ENCODE assay signal across 20 cellular contexts in the genomic region with DNA sequence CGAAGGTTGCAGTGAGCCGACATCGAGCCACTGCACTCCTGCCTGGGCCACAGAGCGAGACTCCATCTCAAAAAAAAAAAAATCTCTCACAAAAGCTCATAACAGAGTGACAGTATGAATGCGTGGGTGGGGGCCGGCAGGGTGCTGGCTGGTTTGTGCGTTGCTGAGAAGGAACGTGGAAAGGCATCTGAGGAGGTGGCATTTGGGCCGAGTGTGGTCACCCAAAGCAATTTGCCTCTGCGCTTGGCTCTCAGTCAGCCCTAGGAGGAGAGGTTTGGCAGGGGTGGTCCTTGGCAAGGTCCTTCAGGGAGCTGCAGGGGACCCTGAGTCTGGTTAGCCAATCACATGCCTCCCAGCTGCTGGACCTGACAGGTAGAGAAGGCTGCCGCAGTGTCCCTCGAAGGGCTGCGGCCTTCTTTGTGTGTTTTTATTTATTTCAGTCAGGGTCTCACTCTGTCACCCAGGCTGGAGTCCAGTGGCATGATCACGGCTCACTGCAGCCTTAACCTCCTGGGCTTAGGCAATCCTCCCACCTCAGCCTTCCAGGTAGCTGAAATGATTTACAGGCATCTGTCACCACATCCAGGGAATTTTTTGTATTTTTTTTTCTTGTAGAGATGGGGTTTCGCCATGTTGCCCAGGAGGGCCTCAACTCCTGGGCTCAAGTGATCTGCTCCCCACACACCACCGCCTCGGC. TPM values are rescaled to one million over a fixed set of nuclear protein-coding genes. Genes with fewer than 3 reads are reported as not detected.
"Had no signal": no experiment of that assay in that cellular context is flagged by ENCODE, and none has a peak within 500 bp of the region (broad histone marks: within the 10 kb centered on the region; RNA-seq: fewer than 3 reads in every experiment).

No MANE protein-coding gene starts in this region.

- H3K4me1 ChIP-seq: esophagus squamous epithelium had no signal

- H3K79me2 ChIP-seq: hepatocyte had no signal

- H3K27me3 Mint-ChIP-seq: activated CD8-positive, alpha-beta memory T cell treated with anti-CD3 and anti-CD28 coated beads, Interleukin-2, amount 10 ng/mL, durations not matched to agents 7 days and 5 days; activated T-cell treated with anti-CD3 and anti-CD28 coated beads, Interleukin-2, amount 50 U/mL, for 24 hours had no signal

- H3K9me3 Mint-ChIP-seq: activated naive CD4-positive, alpha-beta T cell treated with anti-CD3 and anti-CD28 coated beads, Interleukin-2, amount 50 U/mL, for 72 hours; activated T-cell treated with anti-CD3 and anti-CD28 coated beads, Interleukin-2, amount 50 U/mL, for 24 hours; T-cell had no signal

- H3K27ac Mint-ChIP-seq: activated CD8-positive, alpha-beta memory T cell treated with anti-CD3 and anti-CD28 coated beads, Interleukin-2, amount 10 ng/mL, durations not matched to agents 7 days and 5 days; activated naive CD4-positive, alpha-beta T cell treated with anti-CD3 and anti-CD28 coated beads, Interleukin-2, amount 50 U/mL, for 72 hours; activated T-cell treated with anti-CD3 and anti-CD28 coated beads, Interleukin-2, amount 50 U/mL, for 24 hours; nephron progenitor cell; T-cell had no signal

- H3K4me3 Mint-ChIP-seq: activated CD8-positive, alpha-beta memory T cell treated with anti-CD3 and anti-CD28 coated beads, Interleukin-2, amount 10 ng/mL, durations not matched to agents 7 days and 5 days; activated T-cell treated with anti-CD3 and anti-CD28 coated beads, Interleukin-2, amount 50 U/mL, for 24 hours; nephron progenitor cell; T-cell had no signal

- ATAC-seq: activated CD4-positive, CD25-positive, alpha-beta regulatory T cell treated with anti-CD3 and anti-CD28 coated beads, Interleukin-2, amount 50 U/mL, for 24 hours; activated CD8-positive, alpha-beta memory T cell treated with anti-CD3 and anti-CD28 coated beads, Interleukin-2, amount 10 ng/mL, durations not matched to agents 7 days and 5 days; activated naive CD4-positive, alpha-beta T cell treated with anti-CD3 and anti-CD28 coated beads, Interleukin-2, amount 50 U/mL, for 72 hours; T-cell had no signal

- H3K4me1 Mint-ChIP-seq: activated CD8-positive, alpha-beta memory T cell treated with anti-CD3 and anti-CD28 coated beads, Interleukin-2, amount 10 ng/mL, durations not matched to agents 7 days and 5 days; T-cell had no signal

- H3K36me3 Mint-ChIP-seq: activated CD8-positive, alpha-beta memory T cell treated with anti-CD3 and anti-CD28 coated beads, Interleukin-2, amount 10 ng/mL, durations not matched to agents 7 days and 5 days; activated naive CD4-positive, alpha-beta T cell treated with anti-CD3 and anti-CD28 coated beads, Interleukin-2, amount 50 U/mL, for 72 hours; T-cell had no signal

- H3K27me3 ChIP-seq: hepatocyte had no signal

- H2AFZ ChIP-seq: hepatocyte had no signal

- H3K9me3 ChIP-seq: esophagus squamous epithelium, thoracic aorta had no signal

- H3K27ac ChIP-seq: esophagus squamous epithelium, hepatocyte, thoracic aorta had no signal

- H3K4me2 ChIP-seq: hepatocyte had no signal

- H3K36me3 ChIP-seq: esophagus squamous epithelium, thoracic aorta had no signal

- H3K4me3 ChIP-seq: esophagus squamous epithelium, hepatocyte, thoracic aorta had no signal

- DNase-seq: activated CD8-positive, alpha-beta memory T cell treated with anti-CD3 and anti-CD28 coated beads, Interleukin-2, amount 10 ng/mL, durations not matched to agents 7 days and 5 days; activated T-cell treated with anti-CD3 and anti-CD28 coated beads, Interleukin-2, amount 50 U/mL, for 24 hours; esophagus squamous epithelium; nephron progenitor cell; stimulated activated CD4-positive, alpha-beta T cell treated with anti-CD3 and anti-CD28 coated beads, Interleukin-12 subunit alpha, Interleukin-12 subunit beta, amount 100 ng/mL, for 4 hours; stimulated activated CD4-positive, alpha-beta T cell treated with anti-CD3 and anti-CD28 coated beads, Interleukin-2, amount 100 ng/mL, for 24 hours; T-helper 9 cell had no signal

RNA-seq across cellular contexts. Expression of a gene that starts 30.0 kb away (rescaled TPM):
- total RNA-seq: activated CD8-positive, alpha-beta memory T cell treated with anti-CD3 and anti-CD28 coated beads, Interleukin-2, amount 10 ng/mL, durations not matched to agents 7 days and 5 days; activated naive CD4-positive, alpha-beta T cell treated with anti-CD3 and anti-CD28 coated beads, Interleukin-2, amount 50 U/mL, for 72 hours; cardiac septum; esophagus squamous epithelium; fibroblast of villous mesenchyme; glomerular endothelial cell; hepatocyte; kidney epithelial cell; liver; osteocyte; pulmonary artery endothelial cell; T-cell; thoracic aorta; ureter had no signal

RNA-seq across cellular contexts. Expression of a gene that starts 43.6 kb away (rescaled TPM):
- total RNA-seq: activated CD8-positive, alpha-beta memory T cell treated with anti-CD3 and anti-CD28 coated beads, Interleukin-2, amount 10 ng/mL, durations not matched to agents 7 days and 5 days; activated naive CD4-positive, alpha-beta T cell treated with anti-CD3 and anti-CD28 coated beads, Interleukin-2, amount 50 U/mL, for 72 hours; fibroblast of villous mesenchyme; glomerular endothelial cell; hepatocyte; osteocyte; pulmonary artery endothelial cell; T-cell; thoracic aorta had no signal
